ENCODE assay signal across 1 cellular context in genomic region chr9:124001865-124002525, GRCh38.
A peak's percentile ranks its signal among the peaks of the same experiment; 100 is the strongest.
TF ChIP-seq lines count a peak whose summit lies in the region.

No MANE protein-coding gene starts in this region.

TF ChIP-seq in HEK293, 187 proteins besides CTCF, POLR2A, EP300 and RAD21:
- TF ChIP-seq ZNF148 (tag by site-specific recombination; IDR thresholded peaks at IDR 0.05; ENCODE audit: borderline replicate concordance) (no peak), PRDM6 (tag by site-specific recombination; IDR thresholded peaks at IDR 0.05) (0 out of 2 replicates have a peak, but pooled peaks have one; percentile 10), PRDM4 (tag by site-specific recombination; IDR thresholded peaks at IDR 0.05) (peak; percentile 78), ZNF350 (tag by site-specific recombination; IDR thresholded peaks at IDR 0.05) (no peak), ZNF366 (tag by site-specific recombination; conservative IDR thresholded peaks at IDR 0.05) (0 out of 2 replicates have a peak, but pooled peaks have one; percentile 15)
